8 cellular contexts compared by ENCODE assay signal in genomic region chr18:45920367-45920766, GRCh38. TPM values are rescaled to one million over a fixed set of nuclear protein-coding genes. Genes with fewer than 3 reads are reported as not detected.
DNase-seq lines count a peak whose midpoint lies in the region; ATAC-seq and TF ChIP-seq lines count a peak whose summit lies in the region.

No MANE protein-coding gene starts in this region.

- H2AFZ ChIP-seq in osteoblast (ENCODE audit: low read length) = no peak overlapping the region
- no peak overlapping the region for H2AFZ ChIP-seq in neural progenitor cell (replicated peaks)

- no peaks in the 10 kb centered on the region for H3K27me3 Mint-ChIP-seq in effector memory CD8-positive, alpha-beta T cell
- H3K27me3 Mint-ChIP-seq in nephron progenitor cell (ENCODE audit: low read depth, poor library complexity) (no peaks in the 10 kb centered on the region), neural progenitor cell (ENCODE audit: insufficient read depth, low read depth) (no peaks in the 10 kb centered on the region), endodermal cell (ENCODE audit: insufficient read depth) (no peaks in the 10 kb centered on the region)

- peaks cover 14 to 23% of the 10 kb centered on the region in 2 donors for H3K4me1 Mint-ChIP-seq in effector memory CD8-positive, alpha-beta T cell (ENCODE audit: low read depth in 2 of 2)
- H3K4me1 Mint-ChIP-seq in nephron progenitor cell = peaks cover 7% of the 10 kb centered on the region
- no peaks in the 10 kb centered on the region for H3K4me1 Mint-ChIP-seq in neural progenitor cell
- no peaks in the 10 kb centered on the region for H3K4me1 Mint-ChIP-seq in endodermal cell

- no peaks in the 10 kb centered on the region for H3F3A ChIP-seq in neural progenitor cell (ENCODE audit: low read depth)

- H3K27ac ChIP-seq in osteoblast (ENCODE audit: low read depth, low read length) (peak overlapping the region; percentile 61), neural progenitor cell (no peak overlapping the region), endodermal cell (ENCODE audit: low read depth, low read length) (no peak overlapping the region)

- H4K20me1 ChIP-seq in osteoblast (ENCODE audit: insufficient read depth, low read length) (no peaks in the 10 kb centered on the region), neural progenitor cell (ENCODE audit: low read depth) (no peaks in the 10 kb centered on the region)

- H3K36me3 Mint-ChIP-seq in effector memory CD8-positive, alpha-beta T cell (ENCODE audit: insufficient read depth) = peaks cover 74% of the 10 kb centered on the region
- H3K36me3 Mint-ChIP-seq in nephron progenitor cell (ENCODE audit: low read depth) (peaks cover 48% of the 10 kb centered on the region), neural progenitor cell (peaks cover 24% of the 10 kb centered on the region), endodermal cell (ENCODE audit: low read depth) (peaks cover 46% of the 10 kb centered on the region)

- H3K9me3 ChIP-seq in osteoblast (ENCODE audit: low read depth, low read length) (no peaks in the 10 kb centered on the region), neural progenitor cell (ENCODE audit: low read depth) (no peaks in the 10 kb centered on the region), endodermal cell (ENCODE audit: control insufficient read depth, low read length) (no peaks in the 10 kb centered on the region)

- H3K4me1 ChIP-seq in osteoblast (ENCODE audit: insufficient read depth, low read length) = peaks cover 12% of the 10 kb centered on the region
- no peaks in the 10 kb centered on the region for H3K4me1 ChIP-seq in neural progenitor cell
- H3K4me1 ChIP-seq in endodermal cell (ENCODE audit: control insufficient read depth, insufficient read depth, low read length) = no peaks in the 10 kb centered on the region

- TF ChIP-seq CTCF in osteoblast (IDR thresholded peaks at IDR 0.05; ENCODE audit: extremely low read depth, low read depth, low read length) (no peak), nephron progenitor cell (IDR thresholded peaks at IDR 0.05) (no peak), neural progenitor cell (IDR thresholded peaks at IDR 0.05) (no peak), endodermal cell (conservative IDR thresholded peaks at IDR 0.05) (no peak)

- ATAC-seq in effector memory CD8-positive, alpha-beta T cell (replicated peaks) = peak; percentile 33

- no peak overlapping the region for H3K4me2 ChIP-seq in osteoblast (ENCODE audit: insufficient read depth, low read length)
- H3K4me2 ChIP-seq in neural progenitor cell = no peak overlapping the region

- H3K27me3 ChIP-seq in osteoblast (ENCODE audit: insufficient read depth, low read length) (no peaks in the 10 kb centered on the region), neural progenitor cell (no peaks in the 10 kb centered on the region), endodermal cell (ENCODE audit: control insufficient read depth, insufficient read depth, low read length, poor library complexity, severe bottlenecking) (no peaks in the 10 kb centered on the region)

- H3K79me2 ChIP-seq in osteoblast (ENCODE audit: insufficient read depth, low read length) = peaks cover 45% of the 10 kb centered on the region
- no peaks in the 10 kb centered on the region for H3K79me2 ChIP-seq in neural progenitor cell (ENCODE audit: low read depth)

- peak overlapping the region in 1 of 2 donors; percentile 31 for H3K27ac Mint-ChIP-seq in effector memory CD8-positive, alpha-beta T cell
- H3K27ac Mint-ChIP-seq in nephron progenitor cell (no peak overlapping the region), neural progenitor cell (no peak overlapping the region), endodermal cell (no peak overlapping the region)

- DNase-seq in DMS153 treated with DMSO at 0.1 percent for 48 hours (lab: John Stamatoyannopoulos, UW; ENCODE audit: unreplicated experiment) (peak; percentile 42), NCI-H226 (peak; percentile 82), osteoblast (ENCODE audit: insufficient read length, low spot score, missing footprints) (no peak), nephron progenitor cell (no peak), neural progenitor cell (ENCODE audit: low spot score) (no peak), endodermal cell (no peak), HuH-7 (ENCODE audit: low spot score) (no peak)
- no peak for DNase-seq in effector memory CD8-positive, alpha-beta T cell

- no peaks in the 10 kb centered on the region for H3K9me3 Mint-ChIP-seq in effector memory CD8-positive, alpha-beta T cell
- H3K9me3 Mint-ChIP-seq in nephron progenitor cell (no peaks in the 10 kb centered on the region), neural progenitor cell (no peaks in the 10 kb centered on the region), endodermal cell (no peaks in the 10 kb centered on the region)

- no peak overlapping the region for H3K4me3 ChIP-seq in osteoblast (ENCODE audit: insufficient read depth, low read length)
- no peak overlapping the region for H3K4me3 ChIP-seq in neural progenitor cell
- H3K4me3 ChIP-seq in endodermal cell (ENCODE audit: low read length) = no peak overlapping the region

- WGBS in endodermal cell (ENCODE audit: insufficient coverage in 1 of 2, insufficient read length in 1 of 2), 2 experiments = 95 to 100% methylated on average over 1 to 4 of the region's 4 CpGs

- no peak overlapping the region for H3K4me3 Mint-ChIP-seq in effector memory CD8-positive, alpha-beta T cell
- no peak overlapping the region for H3K4me3 Mint-ChIP-seq in nephron progenitor cell
- no peak overlapping the region for H3K4me3 Mint-ChIP-seq in neural progenitor cell
- no peak overlapping the region for H3K4me3 Mint-ChIP-seq in endodermal cell

- H3K36me3 ChIP-seq in osteoblast (ENCODE audit: insufficient read depth, low read length) (peaks cover 93% of the 10 kb centered on the region), neural progenitor cell (no peaks in the 10 kb centered on the region), endodermal cell (ENCODE audit: control insufficient read depth, insufficient read depth, low read length) (peaks cover 64% of the 10 kb centered on the region)

- H3K9ac ChIP-seq in neural progenitor cell (no peak overlapping the region), endodermal cell (ENCODE audit: extremely low read depth, low read length, poor library complexity, severe bottlenecking) (no peak overlapping the region)

RNA-seq across cellular contexts. Expression of gene EPG5, which starts 46.8 kb away (rescaled TPM):
- total RNA-seq in osteoblast (94.8 and 96.4 TPM in 2 replicates), neural progenitor cell (ENCODE audit: low replicate concordance) (15.7 and 34.0 TPM in 2 replicates), endodermal cell (10 to 100 TPM; 25.6 to 28.6 TPM)
- polyA plus RNA-seq in endodermal cell (2013, experiment 1 of 2) = 11.8 TPM
- 10.8 TPM for polyA plus RNA-seq in endodermal cell (2013, experiment 2 of 2)

Comparison
In these comparisons a context has a peak if more than half of its experiments do, and no peak if none do; other contexts are left out.
1. DNase-seq: peak in DMS153 treated with DMSO at 0.1 percent for 48 hours (single experiment) and NCI-H226 (single experiment); none in effector memory CD8-positive, alpha-beta T cell (0 of 3), osteoblast (single experiment), nephron progenitor cell (single experiment), neural progenitor cell (single experiment), endodermal cell (single experiment) and HuH-7 (single experiment).